In the genomic region with DNA sequence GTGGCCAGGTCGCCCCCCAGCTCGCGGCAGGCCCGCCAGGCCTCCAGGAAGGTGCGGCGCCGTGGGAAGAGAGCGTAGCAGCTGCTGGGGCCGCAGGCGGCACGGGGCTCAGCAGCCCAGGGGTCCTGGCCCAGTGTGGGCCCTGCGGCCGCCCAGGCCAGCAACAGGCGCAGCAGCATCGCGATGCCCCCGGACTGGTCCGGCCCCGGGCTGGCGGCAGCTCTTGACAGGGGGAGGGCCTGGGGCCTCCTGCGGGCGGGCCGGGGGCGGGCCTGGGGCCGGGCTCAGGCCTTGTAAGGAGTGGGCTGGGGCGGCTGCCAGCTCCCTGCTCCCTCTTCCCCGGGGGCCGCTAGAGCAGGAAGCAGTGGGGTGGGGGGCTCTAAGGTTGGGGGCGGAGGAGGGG, we compare ENCODE assay signal across 7 cellular contexts. TPM values are rescaled to one million over a fixed set of nuclear protein-coding genes. Genes with fewer than 3 reads are reported as not detected.
DNase-seq lines count a peak whose midpoint lies in the region; ATAC-seq, FAIRE-seq and TF ChIP-seq lines count a peak whose summit lies in the region.

A gene with protein sequence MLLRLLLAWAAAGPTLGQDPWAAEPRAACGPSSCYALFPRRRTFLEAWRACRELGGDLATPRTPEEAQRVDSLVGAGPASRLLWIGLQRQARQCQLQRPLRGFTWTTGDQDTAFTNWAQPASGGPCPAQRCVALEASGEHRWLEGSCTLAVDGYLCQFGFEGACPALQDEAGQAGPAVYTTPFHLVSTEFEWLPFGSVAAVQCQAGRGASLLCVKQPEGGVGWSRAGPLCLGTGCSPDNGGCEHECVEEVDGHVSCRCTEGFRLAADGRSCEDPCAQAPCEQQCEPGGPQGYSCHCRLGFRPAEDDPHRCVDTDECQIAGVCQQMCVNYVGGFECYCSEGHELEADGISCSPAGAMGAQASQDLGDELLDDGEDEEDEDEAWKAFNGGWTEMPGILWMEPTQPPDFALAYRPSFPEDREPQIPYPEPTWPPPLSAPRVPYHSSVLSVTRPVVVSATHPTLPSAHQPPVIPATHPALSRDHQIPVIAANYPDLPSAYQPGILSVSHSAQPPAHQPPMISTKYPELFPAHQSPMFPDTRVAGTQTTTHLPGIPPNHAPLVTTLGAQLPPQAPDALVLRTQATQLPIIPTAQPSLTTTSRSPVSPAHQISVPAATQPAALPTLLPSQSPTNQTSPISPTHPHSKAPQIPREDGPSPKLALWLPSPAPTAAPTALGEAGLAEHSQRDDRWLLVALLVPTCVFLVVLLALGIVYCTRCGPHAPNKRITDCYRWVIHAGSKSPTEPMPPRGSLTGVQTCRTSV (minus strand): TSS at position 196 of the 403 bp plus-strand sequence. CDS start 17 bp downstream, at position 179.

- peak within 1 kb of the TSS in 2 of 5 donors; percentile 29 to 58 for H3K4me3 Mint-ChIP-seq in immature natural killer cell

- H3K4me1 Mint-ChIP-seq in immature natural killer cell, result peaks cover 13 to 32% of the 10 kb centered on the region in 2 donors

- peak within 1 kb of the TSS in 5 of 6 donors; percentile 56 to 91 (median 73) for H3K27ac Mint-ChIP-seq in immature natural killer cell

- no peak for TF ChIP-seq EP300 in stomach (IDR thresholded peaks at IDR 0.05)

- no peak for ATAC-seq in HG03175 (IDR thresholded peaks at IDR 0.05; ENCODE audit: unreplicated experiment)
- no peak for ATAC-seq in HG02610 (IDR thresholded peaks at IDR 0.05; ENCODE audit: unreplicated experiment)

- H3K36me3 ChIP-seq in HUES6 (ENCODE audit: control insufficient read depth, insufficient read depth, low read length) (no peaks in the 10 kb centered on the region), stomach (no peaks in the 10 kb centered on the region)

- H3K9ac ChIP-seq in HUES6 (ENCODE audit: low read length), result peak within 1 kb of the TSS; percentile 20

- H3K36me3 Mint-ChIP-seq in immature natural killer cell, result no peaks in the 10 kb centered on the region

- H3K9me3 ChIP-seq in HUES6 (ENCODE audit: control insufficient read depth, insufficient read depth, low read depth, low read length) (peaks cover 4% of the 10 kb centered on the region; the same call in 1 of the 2 replicates), stomach (no peaks in the 10 kb centered on the region)

- WGBS in stomach, 5 donors, result 3 to 27% (median 21%) methylated on average over 8 to 29 of the region's 29 CpGs

- H3K27me3 ChIP-seq in HUES6 (ENCODE audit: control insufficient read depth, insufficient read depth, low read length) (no peaks in the 10 kb centered on the region; the same call in 1 of the 2 replicates), stomach (peaks cover 0 to 12% (median 0%) of the 10 kb centered on the region in 3 donors)

- TF ChIP-seq POLR2A in stomach (IDR thresholded peaks at IDR 0.05), result no peak

- intact Hi-C loops in stomach (cut with DNase I; ENCODE audit: low total_unique reads), result loop anchor here (10.0 kb wide), 1 partner anchor 68 kb away; no protein-coding TSS in a partner anchor

- peaks cover 0 to 5% (median 2%) of the 10 kb centered on the region in 6 donors for H3K9me3 Mint-ChIP-seq in immature natural killer cell

- 0 out of 2 replicates have a peak within 1 kb of the TSS, but pooled peaks have one; percentile 1 for H3K4me3 ChIP-seq in HUES6 (ENCODE audit: low read depth, low read length)
- peak within 1 kb of the TSS; percentile 46 to 56 (median 52) for H3K4me3 ChIP-seq in stomach

- FAIRE-seq in HTR-8/SVneo (lab: Jason Lieb, UNC), result no peak

- H3K4me1 ChIP-seq in HUES6 (ENCODE audit: control insufficient read depth, insufficient read depth, low read length) (peaks cover 29% of the 10 kb centered on the region), stomach (peaks cover 45 to 64% (median 62%) of the 10 kb centered on the region in 4 donors)

- TF ChIP-seq CTCF in stomach (IDR thresholded peaks at IDR 0.05), result no peak

- DNase-seq in immature natural killer cell, result no peak
- no peak for DNase-seq in stomach
- no peak for DNase-seq in HTR-8/SVneo (ENCODE audit: insufficient read length, low spot score)

- H3K27ac ChIP-seq in HUES6 (ENCODE audit: low read depth, low read length) (peak within 1 kb of the TSS; percentile 43; the same call in 1 of the 2 replicates), angular gyrus (ENCODE audit: low read depth, low read length) (peak within 1 kb of the TSS; percentile 63), stomach (peak within 1 kb of the TSS; percentile 65 to 94 (median 84))

- peaks cover 12 to 25% (median 16%) of the 10 kb centered on the region in 3 donors for H3K27me3 Mint-ChIP-seq in immature natural killer cell (ENCODE audit: low read depth in 3 of 3)

RNA-seq across cellular contexts. Expression of the gene that starts here (rescaled TPM):
- polyA plus RNA-seq in immature natural killer cell, result not detected
- total RNA-seq in stomach, result 10 to 100 TPM in 2 of 5 donors, 1 to 10 TPM in 2, under 1 TPM in 1; 0.58 to 66.9 (median 6.8) TPM
- 1 to 10 TPM; 2.3 to 5.6 (median 4.6) TPM for polyA plus RNA-seq in stomach
